In the genomic region with DNA sequence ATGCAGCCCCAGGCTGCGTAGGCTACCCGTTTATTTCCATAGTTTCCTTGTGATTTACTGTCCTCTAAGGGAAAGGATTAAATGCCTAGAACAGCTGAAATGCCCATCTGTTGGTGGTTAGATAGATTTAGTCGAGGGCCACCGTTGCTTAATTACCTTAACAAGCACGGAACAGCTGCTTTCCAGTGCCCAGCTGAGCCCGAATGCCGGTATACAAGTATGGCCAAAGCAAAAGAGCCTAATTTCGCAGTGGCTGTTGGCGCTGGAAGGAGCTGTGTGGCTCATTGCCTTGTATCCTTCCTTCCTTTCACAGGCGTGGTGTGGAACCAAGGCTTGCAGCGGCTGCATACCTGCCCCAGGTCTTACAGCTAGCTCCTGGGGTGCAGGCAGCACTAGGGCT, we compare ENCODE assay signal across 15 cellular contexts.
DNase-seq lines count a peak whose midpoint lies in the region; ATAC-seq and TF ChIP-seq lines count a peak whose summit lies in the region.
"Had no signal": no experiment of that assay in that cellular context is flagged by ENCODE, and none has a peak within 500 bp of the region (broad histone marks: within the 10 kb centered on the region; RNA-seq: fewer than 3 reads in every experiment).

No MANE protein-coding gene starts in this region.

- POLR2A ChIA-PET in Panc1 (lab: Charles Lee): no interaction called here

- in situ Hi-C loops in Panc1 (cut with HindIII; ENCODE audit: low pct_unique_long_range_greater_than_20kb, low sequenced_read_pairs): no loop called here

- H3K4me1 ChIP-seq in Panc1 (ENCODE audit: control insufficient read depth, insufficient read depth, low read length) (no peaks in the 10 kb centered on the region), tibial nerve (peaks cover 0 to 4% (median 0%) of the 10 kb centered on the region in 4 donors), suprapubic skin (no peaks in the 10 kb centered on the region)
- H3K4me1 ChIP-seq: SJSA1 had no signal

- no TSS peak for BruUV-seq in Panc1 (replicated peaks; lab: Mats Ljungman, UMichigan)

- ATAC-seq in Panc1: no peak
- ATAC-seq: effector memory CD8-positive, alpha-beta T cell; heart right ventricle had no signal

- H3K36me3 ChIP-seq in Panc1 (ENCODE audit: control insufficient read depth, insufficient read depth, low read length) (no peaks in the 10 kb centered on the region), tibial nerve (peaks cover 0 to 55% (median 0%) of the 10 kb centered on the region in 3 donors), suprapubic skin (peaks cover 18% of the 10 kb centered on the region)
- H3K36me3 ChIP-seq: heart right ventricle, SJSA1 had no signal

- TF ChIP-seq CTCF in Panc1 (IDR thresholded peaks at IDR 0.05) (no peak), tibial nerve (IDR thresholded peaks at IDR 0.05) (no peak), suprapubic skin (IDR thresholded peaks at IDR 0.05) (no peak)

- DNase-seq in DMS 273 (lab: John Stamatoyannopoulos, UW; ENCODE audit: unreplicated experiment) (peak; percentile 97), NCI-H1417 treated with DMSO at 0.1 percent for 48 hours (lab: John Stamatoyannopoulos, UW) (peak; percentile 28), Panc1 (ENCODE audit: low read depth, low spot score) (no peak), middle frontal gyrus (ENCODE audit: extremely low spot score, low spot score) (peak; percentile 36), tibial nerve (ENCODE audit: low spot score in 2 of 2) (no peak), suprapubic skin (ENCODE audit: low spot score in 2 of 2) (no peak), AG20443 (ENCODE audit: low spot score) (no peak), retina (no peak)
- DNase-seq: activated effector memory CD4-positive, alpha-beta T cell treated with Interleukin-2 at 50 U/mL for 16 hours; central memory CD4-positive, alpha-beta T cell; effector memory CD8-positive, alpha-beta T cell; heart right ventricle; islet precursor cell; T-helper 9 cell had no signal

- H3K9me3 ChIP-seq in Panc1 (ENCODE audit: control insufficient read depth, insufficient read depth, low read depth, low read length): no peaks in the 10 kb centered on the region
- H3K9me3 ChIP-seq in tibial nerve: peaks cover 0 to 5% (median 0%) of the 10 kb centered on the region in 4 donors
- H3K9me3 ChIP-seq in suprapubic skin: no peaks in the 10 kb centered on the region
- H3K9me3 ChIP-seq: SJSA1 had no signal

- H3K27me3 ChIP-seq in Panc1 (ENCODE audit: control insufficient read depth, insufficient read depth, low read length): no peaks in the 10 kb centered on the region
- H3K27me3 ChIP-seq in tibial nerve: no peaks in the 10 kb centered on the region
- H3K27me3 ChIP-seq in suprapubic skin: no peaks in the 10 kb centered on the region
- H3K27me3 ChIP-seq: heart right ventricle, SJSA1 had no signal

- TF ChIP-seq POLR2A in tibial nerve (IDR thresholded peaks at IDR 0.05) (no peak), suprapubic skin (IDR thresholded peaks at IDR 0.05) (no peak)

- CTCF ChIA-PET in Panc1 (lab: Charles Lee): no interaction called here

- 73 to 79% methylated on average over 11 of the region's 11 CpGs for WGBS in tibial nerve, 2 donors
- WGBS in suprapubic skin: 75% methylated on average over 9 of the region's 11 CpGs

- no peak overlapping the region for H3K4me3 ChIP-seq in Panc1 (ENCODE audit: low read depth in 2 of 2, low read length in 2 of 2)
- no peak overlapping the region for H3K4me3 ChIP-seq in tibial nerve
- no peak overlapping the region for H3K4me3 ChIP-seq in suprapubic skin
- H3K4me3 ChIP-seq: heart right ventricle, SJSA1 had no signal

- intact Hi-C loops in Panc1 (cut with micrococcal nuclease; ENCODE audit: unreplicated experiment): no loop called here

- 0 out of 2 replicates have a peak overlapping the region, but pooled peaks have one; percentile 10 for H3K27ac ChIP-seq in Panc1 (ENCODE audit: low read length)
- no peak overlapping the region for H3K27ac ChIP-seq in tibial nerve
- no peak overlapping the region for H3K27ac ChIP-seq in suprapubic skin
- H3K27ac ChIP-seq: heart right ventricle, SJSA1 had no signal

- TF ChIP-seq EP300 in tibial nerve (IDR thresholded peaks at IDR 0.05) (no peak), suprapubic skin (IDR thresholded peaks at IDR 0.05) (no peak)

Comparison
In these comparisons a context has a peak if more than half of its experiments do, and no peak if none do; other contexts are left out.
1. DNase-seq: peak in DMS 273 (single experiment), NCI-H1417 treated with DMSO at 0.1 percent for 48 hours (single experiment) and middle frontal gyrus (single experiment); none in Panc1 (single experiment), tibial nerve (0 of 2), suprapubic skin (0 of 2), AG20443 (single experiment) and retina (single experiment).